19 cellular contexts compared by ENCODE assay signal in genomic region chr5:167012281-167013034, GRCh38. TPM values are rescaled to one million over a fixed set of nuclear protein-coding genes. Genes with fewer than 3 reads are reported as not detected.
DNase-seq lines count a peak whose midpoint lies in the region; ATAC-seq and TF ChIP-seq lines count a peak whose summit lies in the region.
"Had no signal": no experiment of that assay in that cellular context is flagged by ENCODE, and none has a peak within 500 bp of the region (broad histone marks: within the 10 kb centered on the region; RNA-seq: fewer than 3 reads in every experiment).

No MANE protein-coding gene starts in this region.

- H3K27me3 Mint-ChIP-seq in activated naive CD8-positive, alpha-beta T cell treated with anti-CD3 and anti-CD28 coated beads for 36 hours, result no peaks in the 10 kb centered on the region
- no peaks in the 10 kb centered on the region for H3K27me3 Mint-ChIP-seq in stimulated activated memory B cell treated with anti-CD40 and anti-IgM and Interleukin-4, amounts not matched to agents 10 μg/mL and 1 μg/mL and 100 μg/mL, for 72 hours
- H3K27me3 Mint-ChIP-seq: B cell; CD8-positive, alpha-beta memory T cell had no signal

- intact Hi-C loops in left colon (cut with DNase I, micrococcal nuclease), result no loop called here

- no peak overlapping the region for H3K4me3 Mint-ChIP-seq in activated naive CD8-positive, alpha-beta T cell treated with anti-CD3 and anti-CD28 coated beads for 36 hours
- no peak overlapping the region for H3K4me3 Mint-ChIP-seq in stimulated activated memory B cell treated with anti-CD40 and anti-IgM and Interleukin-4, amounts not matched to agents 10 μg/mL and 1 μg/mL and 100 μg/mL, for 72 hours
- H3K4me3 Mint-ChIP-seq: B cell; CD4-positive, CD25-positive, alpha-beta regulatory T cell; CD8-positive, alpha-beta memory T cell had no signal

- no peaks in the 10 kb centered on the region for H3K4me1 Mint-ChIP-seq in activated naive CD8-positive, alpha-beta T cell treated with anti-CD3 and anti-CD28 coated beads for 36 hours
- no peaks in the 10 kb centered on the region for H3K4me1 Mint-ChIP-seq in stimulated activated memory B cell treated with anti-CD40 and anti-IgM and Interleukin-4, amounts not matched to agents 10 μg/mL and 1 μg/mL and 100 μg/mL, for 72 hours
- H3K4me1 Mint-ChIP-seq: B cell; CD4-positive, CD25-positive, alpha-beta regulatory T cell; CD8-positive, alpha-beta memory T cell had no signal

- ATAC-seq in left colon, result peak; percentile 63
- ATAC-seq in HG02642 (IDR thresholded peaks at IDR 0.05; ENCODE audit: poor library complexity, unreplicated experiment), result no peak
- no peak for ATAC-seq in stimulated activated memory B cell treated with anti-CD40 and anti-IgM and Interleukin-4, amounts not matched to agents 10 μg/mL and 1 μg/mL and 100 μg/mL, for 72 hours
- ATAC-seq: GM12878 had no signal

- H3K27ac Mint-ChIP-seq in activated naive CD8-positive, alpha-beta T cell treated with anti-CD3 and anti-CD28 coated beads for 36 hours, result no peak overlapping the region
- H3K27ac Mint-ChIP-seq in stimulated activated memory B cell treated with anti-CD40 and anti-IgM and Interleukin-4, amounts not matched to agents 10 μg/mL and 1 μg/mL and 100 μg/mL, for 72 hours, result no peak overlapping the region
- H3K27ac Mint-ChIP-seq: B cell; CD4-positive, CD25-positive, alpha-beta regulatory T cell; CD8-positive, alpha-beta memory T cell had no signal

- H3K36me3 Mint-ChIP-seq in activated naive CD8-positive, alpha-beta T cell treated with anti-CD3 and anti-CD28 coated beads for 36 hours, result no peaks in the 10 kb centered on the region
- no peaks in the 10 kb centered on the region for H3K36me3 Mint-ChIP-seq in stimulated activated memory B cell treated with anti-CD40 and anti-IgM and Interleukin-4, amounts not matched to agents 10 μg/mL and 1 μg/mL and 100 μg/mL, for 72 hours
- H3K36me3 Mint-ChIP-seq: CD4-positive, CD25-positive, alpha-beta regulatory T cell; CD8-positive, alpha-beta memory T cell had no signal

- DNase-seq in amniotic epithelial cell (ENCODE audit: low read depth), result peak; percentile 74
- no peak for DNase-seq in left colon
- no peak for DNase-seq in activated naive CD8-positive, alpha-beta T cell treated with anti-CD3 and anti-CD28 coated beads for 36 hours
- DNase-seq in stimulated activated CD8-positive, alpha-beta memory T cell treated with anti-CD3 and anti-CD28 coated beads, Interleukin-4, amount 100 ng/mL, for 48 hours, result no peak
- DNase-seq: 8988T; CD4-positive, CD25-positive, alpha-beta regulatory T cell; CD8-positive, alpha-beta memory T cell; DMS79 treated with DMSO at 0.1 percent for 48 hours; EL; GOT3; H7 had no signal

- peak; percentile 43 for TF ChIP-seq CTCF in C4-2B (conservative IDR thresholded peaks at IDR 0.05)
- peak; percentile 51; the same call in 1 of the 2 replicates for TF ChIP-seq CTCF in LNCAP (IDR thresholded peaks at IDR 0.05)

- H3K27ac ChIP-seq in C4-2B, result no peak overlapping the region
- H3K27ac ChIP-seq: BLaER1 treated with 17β-estradiol and CSF1 and Interleukin-3, amounts not matched to agents 10 nM and 100 nM had no signal

- peaks cover 5% of the 10 kb centered on the region for H3K9me3 Mint-ChIP-seq in activated naive CD8-positive, alpha-beta T cell treated with anti-CD3 and anti-CD28 coated beads for 36 hours
- H3K9me3 Mint-ChIP-seq in stimulated activated memory B cell treated with anti-CD40 and anti-IgM and Interleukin-4, amounts not matched to agents 10 μg/mL and 1 μg/mL and 100 μg/mL, for 72 hours, result peaks cover 7% of the 10 kb centered on the region

RNA-seq across cellular contexts. Expression of gene TENM2, which starts 33.6 kb away (rescaled TPM):
- total RNA-seq in left colon, result under 1 TPM; 0.18 to 0.36 TPM
- total RNA-seq in activated naive CD8-positive, alpha-beta T cell treated with anti-CD3 and anti-CD28 coated beads for 36 hours, result under 1 TPM; 0.14 to 0.54 TPM
- total RNA-seq: B cell; CD4-positive, CD25-positive, alpha-beta regulatory T cell; HT-29 had no signal
